ENCODE assay signal across 1 cellular context in genomic region chr12:69639400-69640016, GRCh38.
TF ChIP-seq lines count a peak whose summit lies in the region.

No MANE protein-coding gene starts in this region.

TF ChIP-seq in HepG2, 621 proteins besides CTCF, POLR2A, EP300 and RAD21:
- TF ChIP-seq ZNF816 (CRISPR knock-in tag; IDR thresholded peaks at IDR 0.05; ENCODE audit: borderline replicate concordance) = no peak
- no peak for TF ChIP-seq CBFB (CRISPR knock-in tag; IDR thresholded peaks at IDR 0.05)
- TF ChIP-seq HINFP (CRISPR knock-in tag; IDR thresholded peaks at IDR 0.05; ENCODE audit: low read depth) = no peak
- TF ChIP-seq ZFP82 (CRISPR knock-in tag; IDR thresholded peaks at IDR 0.05; ENCODE audit: borderline replicate concordance) = no peak
- TF ChIP-seq PHF20 (CRISPR knock-in tag; IDR thresholded peaks at IDR 0.05) = no peak
- no peak for TF ChIP-seq FOXO4 (CRISPR knock-in tag; conservative IDR thresholded peaks at IDR 0.05)
- no peak for TF ChIP-seq ZNF552 (CRISPR knock-in tag; IDR thresholded peaks at IDR 0.05; ENCODE audit: borderline replicate concordance)
- no peak for TF ChIP-seq PAF1 (CRISPR knock-in tag; IDR thresholded peaks at IDR 0.05)
- no peak for TF ChIP-seq KDM5B (CRISPR knock-in tag; IDR thresholded peaks at IDR 0.05; ENCODE audit: borderline replicate concordance)
- no peak for TF ChIP-seq SP5 (CRISPR knock-in tag; IDR thresholded peaks at IDR 0.05; ENCODE audit: borderline replicate concordance, low read depth)
- no peak for TF ChIP-seq CREBL2 (CRISPR knock-in tag; IDR thresholded peaks at IDR 0.05; ENCODE audit: borderline replicate concordance)
- peak; percentile 27 for TF ChIP-seq YY1 (IDR thresholded peaks at IDR 0.05; ENCODE audit: insufficient read depth, insufficient replicate concordance, low read depth, low read length)
- TF ChIP-seq HMGXB4 (CRISPR knock-in tag; IDR thresholded peaks at IDR 0.05; ENCODE audit: borderline replicate concordance in 1 of 2, low read depth in 1 of 2) = peak; percentile 26 to 29; a peak in 1 of 4 replicates
- no peak for TF ChIP-seq MZF1 (CRISPR knock-in tag; IDR thresholded peaks at IDR 0.05; ENCODE audit: borderline replicate concordance)
- peak; percentile 74 for TF ChIP-seq XRCC5 (optimal IDR thresholded peaks at IDR 0.05; ENCODE audit: low read length)
- TF ChIP-seq ZNF143 (CRISPR knock-in tag; IDR thresholded peaks at IDR 0.05) = no peak
- TF ChIP-seq ZFX (CRISPR knock-in tag; IDR thresholded peaks at IDR 0.05; ENCODE audit: low read depth) = 0 out of 2 replicates have a peak, but pooled peaks have one; percentile 35
- no peak for TF ChIP-seq TFDP1 (CRISPR knock-in tag; IDR thresholded peaks at IDR 0.05; ENCODE audit: borderline replicate concordance)
- TF ChIP-seq HOXD1 (CRISPR knock-in tag; IDR thresholded peaks at IDR 0.05) = no peak
- no peak for TF ChIP-seq ZNF878 (CRISPR knock-in tag; IDR thresholded peaks at IDR 0.05)
- TF ChIP-seq ZNF788 (CRISPR knock-in tag; IDR thresholded peaks at IDR 0.05; ENCODE audit: borderline replicate concordance) = no peak
- no peak for TF ChIP-seq HNRNPL (IDR thresholded peaks at IDR 0.05; ENCODE audit: low read depth, low read length)
- peak; percentile 72 for TF ChIP-seq SMC3 (IDR thresholded peaks at IDR 0.05; ENCODE audit: low read length)
- TF ChIP-seq KDM5A (IDR thresholded peaks at IDR 0.05; ENCODE audit: borderline replicate concordance, low read length) = no peak
- no peak for TF ChIP-seq BCL6 (CRISPR knock-in tag; IDR thresholded peaks at IDR 0.05)
- TF ChIP-seq AHR (CRISPR knock-in tag; IDR thresholded peaks at IDR 0.05) = no peak
- TF ChIP-seq CHD2 (IDR thresholded peaks at IDR 0.05; ENCODE audit: low read depth, low read length) = no peak
- TF ChIP-seq BATF2 (CRISPR knock-in tag; IDR thresholded peaks at IDR 0.05) = no peak
- no peak for TF ChIP-seq THAP7 (CRISPR knock-in tag; IDR thresholded peaks at IDR 0.05)
- no peak for TF ChIP-seq SALL2 (CRISPR knock-in tag; IDR thresholded peaks at IDR 0.05)
- TF ChIP-seq PHB2 (IDR thresholded peaks at IDR 0.05; ENCODE audit: partially characterized antibody) = no peak
- TF ChIP-seq ZNF574 (CRISPR knock-in tag; IDR thresholded peaks at IDR 0.05) = 0 out of 2 replicates have a peak, but pooled peaks have one; percentile 24
- TF ChIP-seq ZNF589 (CRISPR knock-in tag; conservative IDR thresholded peaks at IDR 0.05) = no peak
- peak; percentile 33; the same call in 1 of the 2 replicates for TF ChIP-seq ZFY (CRISPR knock-in tag; IDR thresholded peaks at IDR 0.05)
- TF ChIP-seq ZNF567 (CRISPR knock-in tag; IDR thresholded peaks at IDR 0.05; ENCODE audit: borderline replicate concordance) = no peak
- TF ChIP-seq ZBTB33 (CRISPR knock-in tag; IDR thresholded peaks at IDR 0.05) = no peak
- TF ChIP-seq ARID5B (CRISPR knock-in tag; IDR thresholded peaks at IDR 0.05) = 0 out of 2 replicates have a peak, but pooled peaks have one; percentile 13
- no peak for TF ChIP-seq ZNF343 (CRISPR knock-in tag; IDR thresholded peaks at IDR 0.05)
- no peak for TF ChIP-seq ZNF891 (CRISPR knock-in tag; IDR thresholded peaks at IDR 0.05)
- TF ChIP-seq JUND (CRISPR knock-in tag; IDR thresholded peaks at IDR 0.05) = no peak
- TF ChIP-seq SP1 (IDR thresholded peaks at IDR 0.05) = no peak
- no peak for TF ChIP-seq SP1 (CRISPR knock-in tag; IDR thresholded peaks at IDR 0.05)
- TF ChIP-seq ZNF451 (CRISPR knock-in tag; IDR thresholded peaks at IDR 0.05) = no peak
- TF ChIP-seq NR2C2 (CRISPR knock-in tag; IDR thresholded peaks at IDR 0.05; ENCODE audit: borderline replicate concordance) = no peak
- peak; percentile 44; the same call in 1 of the 2 replicates for TF ChIP-seq GATAD2A (CRISPR knock-in tag; IDR thresholded peaks at IDR 0.05)
- TF ChIP-seq STAG1 (CRISPR knock-in tag; IDR thresholded peaks at IDR 0.05) = peak; percentile 74
- no peak for TF ChIP-seq ZNF75D (CRISPR knock-in tag; IDR thresholded peaks at IDR 0.05; ENCODE audit: borderline replicate concordance)
- TF ChIP-seq MAFF (IDR thresholded peaks at IDR 0.05; ENCODE audit: low read depth, low read length) = no peak
- no peak for TF ChIP-seq SMYD3 (CRISPR knock-in tag; IDR thresholded peaks at IDR 0.05)
- TF ChIP-seq KDM2A (CRISPR knock-in tag; IDR thresholded peaks at IDR 0.05; ENCODE audit: borderline replicate concordance, low read depth) = 0 out of 2 replicates have a peak, but pooled peaks have one; percentile 39
- TF ChIP-seq HOMEZ (CRISPR knock-in tag; IDR thresholded peaks at IDR 0.05; ENCODE audit: low read depth) = no peak
- no peak for TF ChIP-seq FOSL1 (CRISPR knock-in tag; IDR thresholded peaks at IDR 0.05; ENCODE audit: borderline replicate concordance)
